Comparison of ENCODE assay signal across 9 cellular contexts in the genomic region with DNA sequence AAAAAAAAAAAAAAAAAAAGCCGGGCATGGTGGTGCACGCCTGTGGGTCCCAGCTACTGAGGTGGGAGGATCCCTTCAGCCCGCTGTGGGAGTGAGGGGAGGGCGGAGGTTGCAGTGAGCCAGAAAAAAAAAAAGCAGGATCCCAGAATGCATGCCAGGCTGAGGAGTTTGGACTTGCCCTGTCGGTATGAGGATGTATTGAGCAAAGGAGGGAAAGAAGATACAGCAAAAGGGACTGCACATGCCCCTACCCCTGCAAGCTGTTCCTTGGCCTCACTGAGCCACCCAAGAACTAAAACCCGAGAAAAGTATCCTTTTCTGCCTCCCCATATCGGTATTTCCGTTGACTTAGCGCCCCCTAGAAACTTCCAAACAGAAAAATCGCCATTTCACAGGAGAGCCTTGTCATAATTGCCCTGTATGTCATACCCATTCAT. TPM values are rescaled to one million over a fixed set of nuclear protein-coding genes. Genes with fewer than 3 reads are reported as not detected.
DNase-seq lines count a peak whose midpoint lies in the region; ATAC-seq and TF ChIP-seq lines count a peak whose summit lies in the region.
"Had no signal": no experiment of that assay in that cellular context is flagged by ENCODE, and none has a peak within 500 bp of the region (broad histone marks: within the 10 kb centered on the region; RNA-seq: fewer than 3 reads in every experiment).

No MANE protein-coding gene starts in this region.

- DNase-seq in activated CD4-positive, alpha-beta T cell treated with anti-CD3 and anti-CD28 coated beads, Interleukin-2, amount 10 ng/mL, durations not matched to agents 7 days and 5 days: peak; percentile 34
- DNase-seq in activated CD4-positive, alpha-beta T cell treated with anti-CD3 and anti-CD28 coated beads, Interleukin-2, amount 50 U/mL, for 4 hours: no peak
- DNase-seq in NCI-H526 treated with DMSO at 0.1 percent for 48 hours (lab: John Stamatoyannopoulos, UW) (peak; percentile 28), colonic mucosa (peak; percentile 31), NCI-H1105 treated with DMSO at 0.1 percent for 48 hours (lab: John Stamatoyannopoulos, UW) (no peak)
- DNase-seq in stimulated activated effector memory CD8-positive, alpha-beta T cell treated with anti-CD3 and anti-CD28 coated beads, Interleukin-12 subunit alpha, Interleukin-12 subunit beta, amount 100 ng/mL, for 72 hours (ENCODE audit: low spot score in 2 of 2): no peak

- peak overlapping the region; percentile 54 for H3K4me3 Mint-ChIP-seq in activated CD4-positive, alpha-beta T cell treated with anti-CD3 and anti-CD28 coated beads, Interleukin-2, amount 10 ng/mL, durations not matched to agents 7 days and 5 days
- peak overlapping the region; percentile 95 for H3K4me3 Mint-ChIP-seq in stimulated activated effector memory CD8-positive, alpha-beta T cell treated with anti-CD3 and anti-CD28 coated beads, Interleukin-12 subunit alpha, Interleukin-12 subunit beta, amount 100 ng/mL, for 72 hours

- peaks cover 36% of the 10 kb centered on the region for H3K4me1 Mint-ChIP-seq in activated CD4-positive, alpha-beta T cell treated with anti-CD3 and anti-CD28 coated beads, Interleukin-2, amount 10 ng/mL, durations not matched to agents 7 days and 5 days
- H3K4me1 Mint-ChIP-seq in stimulated activated effector memory CD8-positive, alpha-beta T cell treated with anti-CD3 and anti-CD28 coated beads, Interleukin-12 subunit alpha, Interleukin-12 subunit beta, amount 100 ng/mL, for 72 hours: peaks cover 33% of the 10 kb centered on the region

- H3K4me1 ChIP-seq in colonic mucosa: peaks cover 5% of the 10 kb centered on the region

- CTCF ChIA-PET in activated CD4-positive, alpha-beta T cell treated with anti-CD3 and anti-CD28 coated beads, Interleukin-2, amount 10 ng/mL, durations not matched to agents 7 days and 5 days (lab: Charles Lee): no interaction called here

- H3K9ac ChIP-seq in colonic mucosa (ENCODE audit: low read depth in 2 of 2, low read length in 2 of 2): peak overlapping the region in 1 of 2 donors; percentile 9

- H3K27me3 Mint-ChIP-seq in activated CD4-positive, alpha-beta T cell treated with anti-CD3 and anti-CD28 coated beads, Interleukin-2, amount 10 ng/mL, durations not matched to agents 7 days and 5 days: peaks cover 4% of the 10 kb centered on the region

- no peak overlapping the region for H3K4me3 ChIP-seq in colonic mucosa

- peaks cover 9% of the 10 kb centered on the region for H3K36me3 Mint-ChIP-seq in activated CD4-positive, alpha-beta T cell treated with anti-CD3 and anti-CD28 coated beads, Interleukin-2, amount 10 ng/mL, durations not matched to agents 7 days and 5 days (ENCODE audit: low read depth)
- H3K36me3 Mint-ChIP-seq in stimulated activated effector memory CD8-positive, alpha-beta T cell treated with anti-CD3 and anti-CD28 coated beads, Interleukin-12 subunit alpha, Interleukin-12 subunit beta, amount 100 ng/mL, for 72 hours: peaks cover 41% of the 10 kb centered on the region

- no peaks in the 10 kb centered on the region for H3K27me3 ChIP-seq in colonic mucosa

- no peaks in the 10 kb centered on the region for H3K9me3 Mint-ChIP-seq in activated CD4-positive, alpha-beta T cell treated with anti-CD3 and anti-CD28 coated beads, Interleukin-2, amount 10 ng/mL, durations not matched to agents 7 days and 5 days
- H3K9me3 Mint-ChIP-seq in stimulated activated effector memory CD8-positive, alpha-beta T cell treated with anti-CD3 and anti-CD28 coated beads, Interleukin-12 subunit alpha, Interleukin-12 subunit beta, amount 100 ng/mL, for 72 hours: no peaks in the 10 kb centered on the region

- H3K27ac Mint-ChIP-seq in activated CD4-positive, alpha-beta T cell treated with anti-CD3 and anti-CD28 coated beads, Interleukin-2, amount 10 ng/mL, durations not matched to agents 7 days and 5 days: no peak overlapping the region
- peak overlapping the region; percentile 98 for H3K27ac Mint-ChIP-seq in stimulated activated effector memory CD8-positive, alpha-beta T cell treated with anti-CD3 and anti-CD28 coated beads, Interleukin-12 subunit alpha, Interleukin-12 subunit beta, amount 100 ng/mL, for 72 hours

- TF ChIP-seq CTCF in colonic mucosa (IDR thresholded peaks at IDR 0.05): peak; percentile 20

- no peaks in the 10 kb centered on the region for H3K9me3 ChIP-seq in colonic mucosa

- ATAC-seq in stimulated activated effector memory CD8-positive, alpha-beta T cell treated with anti-CD3 and anti-CD28 coated beads, Interleukin-12 subunit alpha, Interleukin-12 subunit beta, amount 100 ng/mL, for 72 hours: no peak
- ATAC-seq in HG03135 (IDR thresholded peaks at IDR 0.05; ENCODE audit: unreplicated experiment) (no peak), GM19463 (IDR thresholded peaks at IDR 0.05; ENCODE audit: unreplicated experiment) (no peak)
- ATAC-seq: Right ventricle myocardium inferior had no signal

- no peak overlapping the region for H3K27ac ChIP-seq in colonic mucosa

- intact Hi-C loops in colonic mucosa (cut with DNase I): loop anchor here (5.0 kb wide), 1 partner anchor 150 kb away; no protein-coding TSS in a partner anchor

- no peaks in the 10 kb centered on the region for H3K36me3 ChIP-seq in colonic mucosa

- POLR2A ChIA-PET in activated CD4-positive, alpha-beta T cell treated with anti-CD3 and anti-CD28 coated beads, Interleukin-2, amount 10 ng/mL, durations not matched to agents 7 days and 5 days (lab: Charles Lee): no interaction called here

RNA-seq across cellular contexts. Expression of a gene that starts 1.3 kb away (rescaled TPM):
- 10 to 100 TPM; 29.9 to 33.4 TPM for total RNA-seq in activated CD4-positive, alpha-beta T cell treated with anti-CD3 and anti-CD28 coated beads, Interleukin-2, amount 10 ng/mL, durations not matched to agents 7 days and 5 days
- 10 to 100 TPM; 12.3 to 31.3 TPM for total RNA-seq in colonic mucosa

RNA-seq across cellular contexts. Expression of a gene that starts 11.0 kb away (rescaled TPM):
- 10 to 100 TPM; 52.9 to 54.2 TPM for total RNA-seq in activated CD4-positive, alpha-beta T cell treated with anti-CD3 and anti-CD28 coated beads, Interleukin-2, amount 10 ng/mL, durations not matched to agents 7 days and 5 days
- total RNA-seq in colonic mucosa: 10 to 100 TPM; 68.4 to 99.8 TPM

RNA-seq across cellular contexts. Expression of a gene that starts 16.6 kb away (rescaled TPM):
- under 1 TPM in 1 of 2 experiments, not detected in 1; 0.62 TPM for total RNA-seq in activated CD4-positive, alpha-beta T cell treated with anti-CD3 and anti-CD28 coated beads, Interleukin-2, amount 10 ng/mL, durations not matched to agents 7 days and 5 days
- under 1 TPM in 1 of 2 donors, not detected in 1; 0.96 TPM for total RNA-seq in colonic mucosa

RNA-seq across cellular contexts. Expression of a gene that starts 23.1 kb away (rescaled TPM):
- 1 to 10 TPM; 2.9 to 4.6 TPM for total RNA-seq in activated CD4-positive, alpha-beta T cell treated with anti-CD3 and anti-CD28 coated beads, Interleukin-2, amount 10 ng/mL, durations not matched to agents 7 days and 5 days
- not detected for total RNA-seq in colonic mucosa
- total RNA-seq: Right ventricle myocardium inferior had no signal

RNA-seq across cellular contexts. Expression of a gene that starts 30.2 kb away (rescaled TPM):
- 10 to 100 TPM; 25.2 to 25.5 TPM for total RNA-seq in activated CD4-positive, alpha-beta T cell treated with anti-CD3 and anti-CD28 coated beads, Interleukin-2, amount 10 ng/mL, durations not matched to agents 7 days and 5 days
- total RNA-seq in colonic mucosa: 10 to 100 TPM; 13.6 to 57.9 TPM

Comparison
In these comparisons a context has a peak if more than half of its experiments do, and no peak if none do; other contexts are left out.
1. DNase-seq: peak in activated CD4-positive, alpha-beta T cell treated with anti-CD3 and anti-CD28 coated beads, Interleukin-2, amount 10 ng/mL, durations not matched to agents 7 days and 5 days (single experiment), NCI-H526 treated with DMSO at 0.1 percent for 48 hours (single experiment) and colonic mucosa (single experiment); none in activated CD4-positive, alpha-beta T cell treated with anti-CD3 and anti-CD28 coated beads, Interleukin-2, amount 50 U/mL, for 4 hours (0 of 2), stimulated activated effector memory CD8-positive, alpha-beta T cell treated with anti-CD3 and anti-CD28 coated beads, Interleukin-12 subunit alpha, Interleukin-12 subunit beta, amount 100 ng/mL, for 72 hours (0 of 2) and NCI-H1105 treated with DMSO at 0.1 percent for 48 hours (single experiment).